8 cellular contexts compared by ENCODE assay signal in the genomic region with DNA sequence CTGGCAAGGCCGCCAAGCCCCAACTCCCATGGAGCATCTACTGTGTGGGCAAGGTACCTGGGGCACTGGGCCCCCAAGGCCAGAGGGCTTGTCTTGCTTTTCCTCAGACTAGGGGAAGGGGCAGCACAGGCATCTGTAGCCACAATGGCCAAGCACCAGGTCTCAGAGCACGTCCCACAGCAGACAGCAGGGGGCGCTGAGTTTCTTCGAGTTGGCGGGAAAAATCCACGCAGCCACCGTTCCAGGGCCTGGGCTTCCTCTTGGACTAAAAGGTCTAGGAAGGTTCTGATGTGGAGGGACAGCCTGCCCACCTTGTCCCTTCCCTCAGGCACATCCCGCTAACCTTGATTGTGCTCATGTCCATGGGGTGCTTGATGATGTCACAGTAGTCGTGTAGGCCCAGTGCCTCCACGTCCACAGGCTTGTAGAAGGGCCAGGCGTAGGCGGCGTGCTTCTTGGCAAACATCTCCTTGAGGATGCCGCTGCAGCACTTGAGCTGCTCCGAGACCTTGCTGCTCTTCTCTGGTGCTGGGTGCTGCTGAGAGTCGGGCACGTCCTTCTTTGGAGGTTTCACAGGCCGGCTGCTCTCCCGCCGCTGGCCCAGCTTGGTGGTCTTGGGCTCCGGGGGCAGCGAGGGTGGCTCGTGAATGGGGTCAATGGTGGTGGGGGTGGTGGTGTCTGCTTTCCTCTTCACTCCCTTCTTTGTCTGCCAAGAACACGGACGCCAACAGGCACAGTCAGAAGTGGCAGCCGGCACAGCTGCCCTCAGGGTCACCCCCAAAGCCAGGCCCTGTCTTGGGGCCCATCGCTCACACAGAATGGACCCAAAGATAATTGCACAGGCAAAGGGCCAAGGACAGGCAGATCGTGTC. TPM values are rescaled to one million over a fixed set of nuclear protein-coding genes. Genes with fewer than 3 reads are reported as not detected.
DNase-seq lines count a peak whose midpoint lies in the region; ATAC-seq and TF ChIP-seq lines count a peak whose summit lies in the region.

No MANE protein-coding gene starts in this region.

- no peak for TF ChIP-seq POLR2A in heart left ventricle (IDR thresholded peaks at IDR 0.05)

- no peaks in the 10 kb centered on the region for H3K4me1 ChIP-seq in CD4-positive, CD25-positive, alpha-beta regulatory T cell (ENCODE audit: control insufficient read depth, insufficient read depth, low read length, poor library complexity, severe bottlenecking)
- H3K4me1 ChIP-seq in heart left ventricle (peaks cover 3 to 59% (median 52%) of the 10 kb centered on the region in 12 donors), upper lobe of right lung (peaks cover 47% of the 10 kb centered on the region)

- POLR2A ChIA-PET in activated naive CD8-positive, alpha-beta T cell treated with anti-CD3 and anti-CD28 coated beads, Interleukin-2, amount 10 ng/mL, durations not matched to agents 7 days and 5 days (lab: Charles Lee): no interaction called here

- no peak overlapping the region for H3K27ac ChIP-seq in CD4-positive, CD25-positive, alpha-beta regulatory T cell (ENCODE audit: insufficient read depth, low read length, poor library complexity, severe bottlenecking)
- H3K27ac ChIP-seq in heart left ventricle: peak overlapping the region in 11 of 12 donors; percentile 3 to 84 (median 55)
- peak overlapping the region; percentile 72 for H3K27ac ChIP-seq in upper lobe of right lung

- H3K4me1 Mint-ChIP-seq in CD4-positive, CD25-positive, alpha-beta regulatory T cell: peaks cover 0 to 21% (median 7%) of the 10 kb centered on the region in 4 donors
- H3K4me1 Mint-ChIP-seq in activated naive CD8-positive, alpha-beta T cell treated with anti-CD3 and anti-CD28 coated beads, Interleukin-2, amount 10 ng/mL, durations not matched to agents 7 days and 5 days: peaks cover 9% of the 10 kb centered on the region
- peaks cover 6% of the 10 kb centered on the region for H3K4me1 Mint-ChIP-seq in progenitor cell of endocrine pancreas (ENCODE audit: low read depth)

- TF ChIP-seq CTCF in heart left ventricle (IDR thresholded peaks at IDR 0.05): peak; percentile 68 to 85 (median 78)
- TF ChIP-seq CTCF in progenitor cell of endocrine pancreas (IDR thresholded peaks at IDR 0.05; ENCODE audit: unreplicated experiment): peak; percentile 83
- peak; percentile 78 for TF ChIP-seq CTCF in upper lobe of right lung (IDR thresholded peaks at IDR 0.05)

- WGBS in heart left ventricle, 4 donors: 51 to 62% (median 58%) methylated on average over 10 to 28 of the region's 28 CpGs

- peak; percentile 44 to 66 (median 58) for DNase-seq in CD4-positive, CD25-positive, alpha-beta regulatory T cell
- DNase-seq in HT-29 (ENCODE audit: low spot score) (peak; percentile 56), SKM-1 (lab: John Stamatoyannopoulos, UW; ENCODE audit: unreplicated experiment) (peak; percentile 29), heart left ventricle (peak; percentile 70 to 86 (median 75)), progenitor cell of endocrine pancreas (ENCODE audit: low spot score, unreplicated experiment) (peak; percentile 71), upper lobe of right lung (peak; percentile 86)
- DNase-seq in activated naive CD8-positive, alpha-beta T cell treated with anti-CD3 and anti-CD28 coated beads, Interleukin-2, amount 10 ng/mL, durations not matched to agents 7 days and 5 days: peak; percentile 77

- no peaks in the 10 kb centered on the region for H3K27me3 ChIP-seq in CD4-positive, CD25-positive, alpha-beta regulatory T cell (ENCODE audit: control insufficient read depth, insufficient read depth, low read length)
- H3K27me3 ChIP-seq in heart left ventricle (no peaks in the 10 kb centered on the region), upper lobe of right lung (no peaks in the 10 kb centered on the region)

- no peaks in the 10 kb centered on the region for H3K27me3 Mint-ChIP-seq in CD4-positive, CD25-positive, alpha-beta regulatory T cell
- no peaks in the 10 kb centered on the region for H3K27me3 Mint-ChIP-seq in activated naive CD8-positive, alpha-beta T cell treated with anti-CD3 and anti-CD28 coated beads, Interleukin-2, amount 10 ng/mL, durations not matched to agents 7 days and 5 days
- no peaks in the 10 kb centered on the region for H3K27me3 Mint-ChIP-seq in progenitor cell of endocrine pancreas

- H3K4me3 Mint-ChIP-seq in CD4-positive, CD25-positive, alpha-beta regulatory T cell: no peak overlapping the region
- H3K4me3 Mint-ChIP-seq in activated naive CD8-positive, alpha-beta T cell treated with anti-CD3 and anti-CD28 coated beads, Interleukin-2, amount 10 ng/mL, durations not matched to agents 7 days and 5 days: no peak overlapping the region
- no peak overlapping the region for H3K4me3 Mint-ChIP-seq in progenitor cell of endocrine pancreas (ENCODE audit: low read depth)

- peak in 1 of 2 donors; percentile 38 for ATAC-seq in CD4-positive, CD25-positive, alpha-beta regulatory T cell (ENCODE audit: low read depth in 2 of 2)
- ATAC-seq in activated naive CD8-positive, alpha-beta T cell treated with anti-CD3 and anti-CD28 coated beads, Interleukin-2, amount 10 ng/mL, durations not matched to agents 7 days and 5 days (ENCODE audit: low read depth): peak; percentile 41
- ATAC-seq in heart left ventricle (peak in 3 of 4 donors; percentile 24 to 46 (median 25)), upper lobe of right lung (peak; percentile 76), HG03135 (IDR thresholded peaks at IDR 0.05; ENCODE audit: unreplicated experiment) (no peak)

- peaks cover 92% of the 10 kb centered on the region for H3K36me3 ChIP-seq in CD4-positive, CD25-positive, alpha-beta regulatory T cell (ENCODE audit: control insufficient read depth, insufficient read depth, low read length)
- H3K36me3 ChIP-seq in heart left ventricle: peaks cover 0 to 100% (median 90%) of the 10 kb centered on the region in 9 donors
- peaks cover 79% of the 10 kb centered on the region for H3K36me3 ChIP-seq in upper lobe of right lung

- peak overlapping the region in 1 of 3 donors; percentile 43 for H3K27ac Mint-ChIP-seq in CD4-positive, CD25-positive, alpha-beta regulatory T cell
- H3K27ac Mint-ChIP-seq in activated naive CD8-positive, alpha-beta T cell treated with anti-CD3 and anti-CD28 coated beads, Interleukin-2, amount 10 ng/mL, durations not matched to agents 7 days and 5 days: no peak overlapping the region
- H3K27ac Mint-ChIP-seq in progenitor cell of endocrine pancreas: no peak overlapping the region

- no peaks in the 10 kb centered on the region for H3K9me3 Mint-ChIP-seq in CD4-positive, CD25-positive, alpha-beta regulatory T cell
- H3K9me3 Mint-ChIP-seq in activated naive CD8-positive, alpha-beta T cell treated with anti-CD3 and anti-CD28 coated beads, Interleukin-2, amount 10 ng/mL, durations not matched to agents 7 days and 5 days: no peaks in the 10 kb centered on the region
- H3K9me3 Mint-ChIP-seq in progenitor cell of endocrine pancreas (ENCODE audit: low read depth): no peaks in the 10 kb centered on the region

- intact Hi-C loops in heart left ventricle (cut with DNase I) (loop anchor here in 8 of 10 donors (2.0 to 10.0 kb wide), 10 partner anchors 68 to 293 kb away; a partner anchor contains a TSS), upper lobe of right lung (cut with DNase I) (no loop called here)

- H3K36me3 Mint-ChIP-seq in CD4-positive, CD25-positive, alpha-beta regulatory T cell: peaks cover 45% of the 10 kb centered on the region
- H3K36me3 Mint-ChIP-seq in activated naive CD8-positive, alpha-beta T cell treated with anti-CD3 and anti-CD28 coated beads, Interleukin-2, amount 10 ng/mL, durations not matched to agents 7 days and 5 days: peaks cover 13% of the 10 kb centered on the region
- peaks cover 17% of the 10 kb centered on the region for H3K36me3 Mint-ChIP-seq in progenitor cell of endocrine pancreas (ENCODE audit: insufficient read depth)

- H3K4me3 ChIP-seq in CD4-positive, CD25-positive, alpha-beta regulatory T cell (ENCODE audit: low read depth, low read length): no peak overlapping the region
- H3K4me3 ChIP-seq in heart left ventricle (no peak overlapping the region), upper lobe of right lung (no peak overlapping the region)

- no peaks in the 10 kb centered on the region for H3K9me3 ChIP-seq in CD4-positive, CD25-positive, alpha-beta regulatory T cell (ENCODE audit: control insufficient read depth in 2 of 2, low read length in 2 of 2)
- H3K9me3 ChIP-seq in heart left ventricle (no peaks in the 10 kb centered on the region), upper lobe of right lung (no peaks in the 10 kb centered on the region)

RNA-seq across cellular contexts. Expression of a gene that starts 32.0 kb away (rescaled TPM):
- total RNA-seq in CD4-positive, CD25-positive, alpha-beta regulatory T cell: 0.22 TPM
- not detected for polyA plus RNA-seq in CD4-positive, CD25-positive, alpha-beta regulatory T cell
- total RNA-seq in HT-29 (2014; rRNA removed; shearing (Covaris generic)): 0.26 TPM in 1 of 2 replicates, not detected in the other
- not detected for total RNA-seq in activated naive CD8-positive, alpha-beta T cell treated with anti-CD3 and anti-CD28 coated beads, Interleukin-2, amount 10 ng/mL, durations not matched to agents 7 days and 5 days
- total RNA-seq in heart left ventricle: 1 to 10 TPM in 1 of 9 donors, under 1 TPM in 5, not detected in 3; 0.12 to 1.3 (median 0.14) TPM
- polyA plus RNA-seq in heart left ventricle: under 1 TPM; 0.11 to 0.21 TPM
- total RNA-seq in progenitor cell of endocrine pancreas: 7.1 and 7.8 TPM in 2 replicates
- 2.5 TPM for total RNA-seq in upper lobe of right lung

Comparison
In these comparisons a context has a peak if more than half of its experiments do, and no peak if none do; other contexts are left out.
1. DNase-seq: peak in every context shown above with its lines; median percentile 86 in upper lobe of right lung; 77 in activated naive CD8-positive, alpha-beta T cell treated with anti-CD3 and anti-CD28 coated beads, Interleukin-2, amount 10 ng/mL, durations not matched to agents 7 days and 5 days; 75 in heart left ventricle; 71 in progenitor cell of endocrine pancreas; 58 in CD4-positive, CD25-positive, alpha-beta regulatory T cell; 56 in HT-29; 29 in SKM-1.